ENCODE assay signal across 12 cellular contexts in genomic region chr16:17205279-17206139, GRCh38.
A peak's percentile ranks its signal among the peaks of the same experiment; 100 is the strongest.
DNase-seq lines count a peak whose midpoint lies in the region; ATAC-seq, FAIRE-seq and TF ChIP-seq lines count a peak whose summit lies in the region.
"Had no signal": no experiment of that assay in that cellular context is flagged by ENCODE, and none has a peak within 500 bp of the region (broad histone marks: within the 10 kb centered on the region; RNA-seq: fewer than 3 reads in every experiment).

No MANE protein-coding gene starts in this region.

- peak; percentile 85 for DNase-seq in DMS79 treated with DMSO at 0.1 percent for 48 hours (lab: John Stamatoyannopoulos, UW)
- peak; percentile 17 for DNase-seq in MG63
- DNase-seq in epidermal melanocyte (ENCODE audit: insufficient read length, low spot score) = peak; percentile 36
- DNase-seq in pancreas = peak in 3 of 6 donors; percentile 45 to 57 (median 52)
- no peak for DNase-seq in T-helper 2 cell treated with Interferon-gamma antibody and Interleukin-4, amounts not matched to agents 5 μg/mL and 100 μg/mL, for 36 hours (ENCODE audit: low spot score)
- DNase-seq in CD8-positive, alpha-beta memory T cell = no peak
- no peak for DNase-seq in left lung
- DNase-seq: activated CD4-positive, CD25-positive, alpha-beta regulatory T cell; NCI-H1436 treated with DMSO at 0.1 percent for 48 hours; RPMI8226; spleen had no signal

- no peaks in the 10 kb centered on the region for H3K9me3 ChIP-seq in MG63
- H3K9me3 ChIP-seq in pancreas = no peaks in the 10 kb centered on the region
- H3K9me3 ChIP-seq in CD8-positive, alpha-beta memory T cell (ENCODE audit: low read length) = no peaks in the 10 kb centered on the region
- no peaks in the 10 kb centered on the region for H3K9me3 ChIP-seq in left lung
- H3K9me3 ChIP-seq: spleen had no signal

- H3K27ac ChIP-seq in pancreas (peak overlapping the region; percentile 26 to 77 (median 44)), left lung (no peak overlapping the region)
- no peak overlapping the region for H3K27ac ChIP-seq in CD8-positive, alpha-beta memory T cell (ENCODE audit: low read depth, low read length)

- H3K4me3 ChIP-seq in MG63 = no peak overlapping the region
- H3K4me3 ChIP-seq in pancreas = no peak overlapping the region
- H3K4me3 ChIP-seq in CD8-positive, alpha-beta memory T cell (ENCODE audit: low read length) = no peak overlapping the region
- H3K4me3 ChIP-seq in left lung = no peak overlapping the region
- H3K4me3 ChIP-seq: spleen had no signal

- peak; percentile 84 to 92 (median 89) for ATAC-seq in pancreas
- ATAC-seq in left lung = no peak

- peaks cover 6% of the 10 kb centered on the region for H3K36me3 Mint-ChIP-seq in T-helper 2 cell treated with Interferon-gamma antibody and Interleukin-4, amounts not matched to agents 5 μg/mL and 100 μg/mL, for 36 hours (ENCODE audit: low read depth)
- H3K36me3 Mint-ChIP-seq in CD8-positive, alpha-beta memory T cell = peaks cover 3 to 16% (median 6%) of the 10 kb centered on the region in 3 donors

- no peak overlapping the region for H3K27ac Mint-ChIP-seq in T-helper 2 cell treated with Interferon-gamma antibody and Interleukin-4, amounts not matched to agents 5 μg/mL and 100 μg/mL, for 36 hours
- peak overlapping the region in 1 of 8 donors; percentile 41 for H3K27ac Mint-ChIP-seq in CD8-positive, alpha-beta memory T cell
- H3K27ac Mint-ChIP-seq: activated T-helper 1 cell treated with anti-CD3 and anti-CD28 coated beads, Interleukin-12 subunit alpha, Interleukin-12 subunit beta, Interleukin-2, Interleukin-4 antibody, amounts not matched to agents 30 ng/mL and 10 ng/mL and 1 ng/mL, durations not matched to agents 14 hours and 24 hours and 36 hours had no signal

- peaks cover 0 to 7% (median 5%) of the 10 kb centered on the region in 3 donors for H3K4me1 ChIP-seq in pancreas
- H3K4me1 ChIP-seq in CD8-positive, alpha-beta memory T cell (ENCODE audit: insufficient read depth, low read length) = no peaks in the 10 kb centered on the region
- peaks cover 0 to 16% of the 10 kb centered on the region in 2 donors for H3K4me1 ChIP-seq in left lung

- FAIRE-seq in pancreas (lab: Jason Lieb, UNC) = no peak

- H3K4me1 Mint-ChIP-seq in T-helper 2 cell treated with Interferon-gamma antibody and Interleukin-4, amounts not matched to agents 5 μg/mL and 100 μg/mL, for 36 hours (ENCODE audit: low read depth) = no peaks in the 10 kb centered on the region
- H3K4me1 Mint-ChIP-seq in CD8-positive, alpha-beta memory T cell = peaks cover 2 to 6% (median 4%) of the 10 kb centered on the region in 3 donors

- POLR2A ChIA-PET in CD8-positive, alpha-beta memory T cell (lab: Charles Lee) = no interaction called here

- intact Hi-C loops in pancreas (cut with DNase I) = no loop called here
- intact Hi-C loops in left lung (cut with DNase I) = no loop called here

- WGBS in pancreas, 2 donors = 17 to 31% methylated on average over 6 of the region's 6 CpGs

- H3K9me3 Mint-ChIP-seq in T-helper 2 cell treated with Interferon-gamma antibody and Interleukin-4, amounts not matched to agents 5 μg/mL and 100 μg/mL, for 36 hours = no peaks in the 10 kb centered on the region
- H3K9me3 Mint-ChIP-seq in CD8-positive, alpha-beta memory T cell = no peaks in the 10 kb centered on the region
- H3K9me3 Mint-ChIP-seq: activated T-helper 1 cell treated with anti-CD3 and anti-CD28 coated beads, Interleukin-12 subunit alpha, Interleukin-12 subunit beta, Interleukin-2, Interleukin-4 antibody, amounts not matched to agents 30 ng/mL and 10 ng/mL and 1 ng/mL, durations not matched to agents 14 hours and 24 hours and 36 hours had no signal

- TF ChIP-seq CTCF in pancreas (IDR thresholded peaks at IDR 0.05) (no peak), left lung (IDR thresholded peaks at IDR 0.05) (no peak)

- H3K4me3 Mint-ChIP-seq in T-helper 2 cell treated with Interferon-gamma antibody and Interleukin-4, amounts not matched to agents 5 μg/mL and 100 μg/mL, for 36 hours = no peak overlapping the region
- H3K4me3 Mint-ChIP-seq in CD8-positive, alpha-beta memory T cell = no peak overlapping the region
- H3K4me3 Mint-ChIP-seq: activated T-helper 1 cell treated with anti-CD3 and anti-CD28 coated beads, Interleukin-12 subunit alpha, Interleukin-12 subunit beta, Interleukin-2, Interleukin-4 antibody, amounts not matched to agents 30 ng/mL and 10 ng/mL and 1 ng/mL, durations not matched to agents 14 hours and 24 hours and 36 hours had no signal

- no peaks in the 10 kb centered on the region for H3K27me3 ChIP-seq in MG63
- H3K27me3 ChIP-seq in pancreas = no peaks in the 10 kb centered on the region
- H3K27me3 ChIP-seq in CD8-positive, alpha-beta memory T cell (ENCODE audit: insufficient read depth, low read length, poor library complexity, severe bottlenecking) = no peaks in the 10 kb centered on the region
- no peaks in the 10 kb centered on the region for H3K27me3 ChIP-seq in left lung
- H3K27me3 ChIP-seq: spleen had no signal

- H3K27me3 Mint-ChIP-seq in T-helper 2 cell treated with Interferon-gamma antibody and Interleukin-4, amounts not matched to agents 5 μg/mL and 100 μg/mL, for 36 hours (ENCODE audit: low read depth) = no peaks in the 10 kb centered on the region
- H3K27me3 Mint-ChIP-seq in CD8-positive, alpha-beta memory T cell = no peaks in the 10 kb centered on the region

- CTCF ChIA-PET in CD8-positive, alpha-beta memory T cell (lab: Charles Lee) = no interaction called here

- H3K36me3 ChIP-seq in MG63 (no peaks in the 10 kb centered on the region), pancreas (no peaks in the 10 kb centered on the region), left lung (peaks cover 0 to under 1% of the 10 kb centered on the region in 2 donors)
- no peaks in the 10 kb centered on the region for H3K36me3 ChIP-seq in CD8-positive, alpha-beta memory T cell (ENCODE audit: insufficient read depth, low read length)

Comparison
In these comparisons a context has a peak if more than half of its experiments do, and no peak if none do; other contexts are left out.
1. DNase-seq: peak in DMS79 treated with DMSO at 0.1 percent for 48 hours (single experiment), MG63 (single experiment) and epidermal melanocyte (single experiment); none in T-helper 2 cell treated with Interferon-gamma antibody and Interleukin-4, amounts not matched to agents 5 μg/mL and 100 μg/mL, for 36 hours (single experiment), CD8-positive, alpha-beta memory T cell (0 of 5) and left lung (0 of 2).
2. H3K27ac ChIP-seq: peak in pancreas (4 of 4); none in CD8-positive, alpha-beta memory T cell (single experiment) and left lung (0 of 2).